ENCODE assay signal across 7 cellular contexts in genomic region chr1:192809286-192810252, GRCh38. TPM values are rescaled to one million over a fixed set of nuclear protein-coding genes. Genes with fewer than 3 reads are reported as not detected.
A peak's percentile ranks its signal among the peaks of the same experiment; 100 is the strongest.
DNase-seq lines count a peak whose midpoint lies in the region; ATAC-seq and TF ChIP-seq lines count a peak whose summit lies in the region.

No MANE protein-coding gene starts in this region.

- H3K27ac ChIP-seq in WERI-Rb-1: peak overlapping the region; percentile 78
- H3K27ac ChIP-seq in colonic mucosa: peak overlapping the region; percentile 88
- peak overlapping the region; percentile 66 to 89 for H3K27ac ChIP-seq in liver (ENCODE audit: low read depth in 1 of 2, low read length in 2 of 2)

- H3K27me3 ChIP-seq in WERI-Rb-1 (ENCODE audit: insufficient read depth, low read depth, severe bottlenecking): no peaks in the 10 kb centered on the region
- H3K27me3 ChIP-seq in colonic mucosa: no peaks in the 10 kb centered on the region
- H3K27me3 ChIP-seq in liver (ENCODE audit: control insufficient read depth in 4 of 4, insufficient read depth in 4 of 4, low read length in 3 of 4): no peaks in the 10 kb centered on the region

- intact Hi-C loops in colonic mucosa (cut with DNase I): loop anchor here (10.0 kb wide), 2 partner anchors 315 to 335 kb away; partner anchors contain the start of gene CDC73

- ATAC-seq in GM19395 (IDR thresholded peaks at IDR 0.05; ENCODE audit: unreplicated experiment) (peak; percentile 4), GM18867 (IDR thresholded peaks at IDR 0.05; ENCODE audit: unreplicated experiment) (no peak)

- H3K4me3 ChIP-seq in WERI-Rb-1 (ENCODE audit: low read depth, low read length) (peak overlapping the region; percentile 84), colonic mucosa (peak overlapping the region; percentile 68), liver (ENCODE audit: low read depth in 1 of 3, low read length in 3 of 3) (peak overlapping the region; percentile 71 to 80 (median 75))

- WGBS in liver: 36% methylated on average over 26 of the region's 26 CpGs

- H3K4me1 ChIP-seq in colonic mucosa: no peaks in the 10 kb centered on the region
- H3K4me1 ChIP-seq in liver (ENCODE audit: control insufficient read depth in 4 of 4, insufficient read depth in 4 of 4, low read length in 3 of 4): peaks cover 0 to 11% (median 6%) of the 10 kb centered on the region in 4 donors

- TF ChIP-seq RAD21 in liver (IDR thresholded peaks at IDR 0.05): no peak

- TF ChIP-seq CTCF in WERI-Rb-1 (IDR thresholded peaks at IDR 0.05; ENCODE audit: low read depth, low read length): no peak
- TF ChIP-seq CTCF in colonic mucosa (IDR thresholded peaks at IDR 0.05): no peak
- no peak for TF ChIP-seq CTCF in liver (IDR thresholded peaks at IDR 0.05; ENCODE audit: low read depth, low read length, missing input control)

- peaks cover 3% of the 10 kb centered on the region; the same call in 1 of the 2 replicates for H3K36me3 ChIP-seq in WERI-Rb-1
- H3K36me3 ChIP-seq in colonic mucosa: no peaks in the 10 kb centered on the region
- H3K36me3 ChIP-seq in liver (ENCODE audit: control insufficient read depth in 4 of 4, insufficient read depth in 3 of 4, low read depth in 1 of 4, low read length in 3 of 4): no peaks in the 10 kb centered on the region

- peak; percentile 40 for DNase-seq in NCI-H1105 treated with DMSO at 0.1 percent for 48 hours (lab: John Stamatoyannopoulos, UW)
- peak; percentile 11 for DNase-seq in WERI-Rb-1
- peak; percentile 46 for DNase-seq in colonic mucosa
- DNase-seq in stimulated activated CD4-positive, alpha-beta T cell treated with anti-CD3 and anti-CD28 coated beads, TNF-alpha, amount 100 ng/mL, for 48 hours (ENCODE audit: low read depth in 3 of 3): peak in 2 of 3 donors; percentile 29 to 39

- H3K9me3 ChIP-seq in WERI-Rb-1 (ENCODE audit: severe bottlenecking): no peaks in the 10 kb centered on the region
- no peaks in the 10 kb centered on the region for H3K9me3 ChIP-seq in colonic mucosa
- H3K9me3 ChIP-seq in liver (ENCODE audit: control insufficient read depth in 4 of 4, low read length in 3 of 4): no peaks in the 10 kb centered on the region

- H3K9ac ChIP-seq in colonic mucosa (ENCODE audit: low read depth in 2 of 2, low read length in 2 of 2): peak overlapping the region; percentile 79 to 85
- H3K9ac ChIP-seq in liver (ENCODE audit: low read depth in 1 of 2, low read length in 2 of 2): peak overlapping the region; percentile 27 to 33

TF ChIP-seq in liver, 16 proteins besides CTCF, POLR2A, EP300 and RAD21:
- TF ChIP-seq ZBTB33 (IDR thresholded peaks at IDR 0.05) (no peak), JUND (IDR thresholded peaks at IDR 0.05) (no peak), FOXA2 (IDR thresholded peaks at IDR 0.05) (no peak), TAF1 (conservative IDR thresholded peaks at IDR 0.05) (no peak), EGR1 (IDR thresholded peaks at IDR 0.05; ENCODE audit: low read depth in 2 of 2) (no peak), HNF4G (IDR thresholded peaks at IDR 0.05) (no peak), RXRA (IDR thresholded peaks at IDR 0.05) (no peak), SP1 (IDR thresholded peaks at IDR 0.05) (no peak), REST (IDR thresholded peaks at IDR 0.05) (no peak), GABPA (IDR thresholded peaks at IDR 0.05 in 1 of 2, conservative IDR thresholded peaks at IDR 0.05 in 1 of 2) (no peak), MAX (IDR thresholded peaks at IDR 0.05) (no peak), HNF4A (conservative IDR thresholded peaks at IDR 0.05) (no peak), YY1 (IDR thresholded peaks at IDR 0.05) (no peak), FOXA1 (IDR thresholded peaks at IDR 0.05) (no peak), NR2F2 (IDR thresholded peaks at IDR 0.05) (no peak), ATF3 (IDR thresholded peaks at IDR 0.05) (no peak)

RNA-seq across cellular contexts. Expression of gene RGS2, which starts 0.7 kb away (rescaled TPM):
- 10 to 100 TPM; 16.5 to 28.6 TPM for total RNA-seq in colonic mucosa
- 1 to 10 TPM; 2.6 to 4.9 TPM for total RNA-seq in liver
- polyA plus RNA-seq in liver: 1 to 10 TPM; 3.9 to 10.0 TPM
